ENCODE assay signal across 28 cellular contexts in the genomic region with DNA sequence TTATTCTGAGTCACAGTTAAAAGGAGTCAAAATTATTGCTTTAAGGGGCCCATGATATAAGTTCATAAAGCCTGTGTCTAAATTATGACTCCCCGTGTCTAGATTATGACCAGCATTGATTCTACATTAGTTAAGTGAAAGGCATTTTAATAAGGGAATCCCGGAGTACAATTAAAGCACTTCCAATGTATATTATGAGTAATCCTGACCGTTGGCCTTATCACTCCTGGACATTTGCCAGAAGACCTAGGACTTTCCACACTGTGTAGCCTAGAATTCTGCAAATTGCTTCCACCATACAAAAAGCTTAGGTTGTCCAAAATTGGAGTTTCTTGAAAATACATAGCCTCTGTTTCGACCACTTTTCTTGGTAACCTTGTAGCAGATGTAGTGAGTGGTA.
"Had no signal": no experiment of that assay in that cellular context is flagged by ENCODE, and none has a peak within 500 bp of the region (broad histone marks: within the 10 kb centered on the region; RNA-seq: fewer than 3 reads in every experiment).

No MANE protein-coding gene starts in this region.

- ATAC-seq: activated CD4-positive, CD25-positive, alpha-beta regulatory T cell treated with anti-CD3 and anti-CD28 coated beads, Interleukin-2, amount 50 U/mL, for 24 hours; activated CD8-positive, alpha-beta memory T cell treated with anti-CD3 and anti-CD28 coated beads, Interleukin-2, amount 10 ng/mL, durations not matched to agents 7 days and 5 days; activated CD8-positive, alpha-beta T cell treated with anti-CD3 and anti-CD28 coated beads for 36 hours; left cardiac atrium; pancreas; psoas muscle; right cardiac atrium had no signal

- H3K4me1 Mint-ChIP-seq: activated CD4-positive, alpha-beta T cell treated with anti-CD3 and anti-CD28 coated beads, Interleukin-2, amount 10 ng/mL, durations not matched to agents 24 days and 14 days; activated CD8-positive, alpha-beta memory T cell treated with anti-CD3 and anti-CD28 coated beads, Interleukin-2, amount 10 ng/mL, durations not matched to agents 7 days and 5 days; activated naive CD4-positive, alpha-beta T cell treated with anti-CD3 and anti-CD28 coated beads, Interleukin-2, amount 50 U/mL, for 24 hours had no signal

- H3K36me3 Mint-ChIP-seq: activated CD8-positive, alpha-beta memory T cell treated with anti-CD3 and anti-CD28 coated beads, Interleukin-2, amount 10 ng/mL, durations not matched to agents 7 days and 5 days; activated naive CD4-positive, alpha-beta T cell treated with anti-CD3 and anti-CD28 coated beads, Interleukin-2, amount 50 U/mL, for 24 hours had no signal

- H3K27me3 Mint-ChIP-seq: activated CD4-positive, alpha-beta T cell treated with anti-CD3 and anti-CD28 coated beads, Interleukin-2, amount 10 ng/mL, durations not matched to agents 24 days and 14 days; activated CD8-positive, alpha-beta memory T cell treated with anti-CD3 and anti-CD28 coated beads, Interleukin-2, amount 10 ng/mL, durations not matched to agents 7 days and 5 days; activated CD8-positive, alpha-beta T cell treated with anti-CD3 and anti-CD28 coated beads for 36 hours; activated naive CD4-positive, alpha-beta T cell treated with anti-CD3 and anti-CD28 coated beads, Interleukin-2, amount 50 U/mL, for 24 hours; brain; stimulated activated naive CD8-positive, alpha-beta T cell treated with anti-CD3 and anti-CD28 coated beads, Interleukin-15, Interleukin-2, amounts not matched to agents 100 ng/mL and 50 ng/mL, for 24 hours had no signal

- H3K4me3 Mint-ChIP-seq: activated CD4-positive, alpha-beta T cell treated with anti-CD3 and anti-CD28 coated beads, Interleukin-2, amount 10 ng/mL, durations not matched to agents 24 days and 14 days; activated CD8-positive, alpha-beta memory T cell treated with anti-CD3 and anti-CD28 coated beads, Interleukin-2, amount 10 ng/mL, durations not matched to agents 7 days and 5 days; activated CD8-positive, alpha-beta T cell treated with anti-CD3 and anti-CD28 coated beads for 36 hours; activated naive CD4-positive, alpha-beta T cell treated with anti-CD3 and anti-CD28 coated beads, Interleukin-2, amount 50 U/mL, for 24 hours; activated T-helper 1 cell treated with anti-CD3 and anti-CD28 coated beads, Interleukin-12 subunit alpha, Interleukin-12 subunit beta, Interleukin-2, Interleukin-4 antibody, amounts not matched to agents 30 ng/mL and 10 ng/mL and 1 ng/mL, durations not matched to agents 14 hours and 24 hours and 36 hours; brain; nephron progenitor cell; stimulated activated naive CD8-positive, alpha-beta T cell treated with anti-CD3 and anti-CD28 coated beads, Interleukin-15, Interleukin-2, amounts not matched to agents 100 ng/mL and 50 ng/mL, for 24 hours; T-helper 1 cell treated with Interleukin-12 subunit alpha and Interleukin-12 subunit beta and Interleukin-4 antibody, amounts not matched to agents 30 μg/mL and 1 μg/mL, for 36 hours had no signal

- H3K4me3 ChIP-seq: pancreas, psoas muscle, tibial artery had no signal

- DNase-seq: activated CD4-positive, alpha-beta T cell treated with anti-CD3 and anti-CD28 coated beads, Interleukin-2, amount 10 ng/mL, durations not matched to agents 24 days and 14 days; activated CD8-positive, alpha-beta memory T cell treated with anti-CD3 and anti-CD28 coated beads, Interleukin-2, amount 10 ng/mL, durations not matched to agents 7 days and 5 days; activated CD8-positive, alpha-beta T cell treated with anti-CD3 and anti-CD28 coated beads for 36 hours; activated gamma-delta T cell; activated T-cell treated with anti-CD3 and anti-CD28 coated beads for 4 hours; anterior cingulate cortex; caudate nucleus; dermis blood vessel endothelial cell; effector memory CD4-positive, alpha-beta T cell; foreskin melanocyte; glutamatergic neuron; hippocampal formation; left cardiac atrium; nephron progenitor cell; pancreas; psoas muscle; right cardiac atrium; stimulated activated CD4-positive, alpha-beta T cell treated with anti-CD3 and anti-CD28 coated beads, Interleukin-12 subunit alpha, Interleukin-12 subunit beta, amount 100 ng/mL, for 4 hours; stimulated activated CD4-positive, alpha-beta T cell treated with anti-CD3 and anti-CD28 coated beads, Interleukin-1b, Interleukin-23, amount 100 ng/mL, for 48 hours; substantia nigra; T1000; tibial artery had no signal

- H3K27ac Mint-ChIP-seq: activated CD4-positive, alpha-beta T cell treated with anti-CD3 and anti-CD28 coated beads, Interleukin-2, amount 10 ng/mL, durations not matched to agents 24 days and 14 days; activated CD8-positive, alpha-beta memory T cell treated with anti-CD3 and anti-CD28 coated beads, Interleukin-2, amount 10 ng/mL, durations not matched to agents 7 days and 5 days; activated CD8-positive, alpha-beta T cell treated with anti-CD3 and anti-CD28 coated beads for 36 hours; activated naive CD4-positive, alpha-beta T cell treated with anti-CD3 and anti-CD28 coated beads, Interleukin-2, amount 50 U/mL, for 24 hours; activated T-helper 1 cell treated with anti-CD3 and anti-CD28 coated beads, Interleukin-12 subunit alpha, Interleukin-12 subunit beta, Interleukin-2, Interleukin-4 antibody, amounts not matched to agents 30 ng/mL and 10 ng/mL and 1 ng/mL, durations not matched to agents 14 hours and 24 hours and 36 hours; nephron progenitor cell; stimulated activated naive CD8-positive, alpha-beta T cell treated with anti-CD3 and anti-CD28 coated beads, Interleukin-15, Interleukin-2, amounts not matched to agents 100 ng/mL and 50 ng/mL, for 24 hours; T-helper 1 cell treated with Interleukin-12 subunit alpha and Interleukin-12 subunit beta and Interleukin-4 antibody, amounts not matched to agents 30 μg/mL and 1 μg/mL, for 36 hours had no signal
